ENCODE assay signal across 1 cellular context in genomic region chr1:109483658-109484518, GRCh38.
A peak's percentile ranks its signal among the peaks of the same experiment; 100 is the strongest.
TF ChIP-seq lines count a peak whose summit lies in the region.

Gene ATXN7L2 (plus strand): TSS chr1:109483905. CDS start chr1:109483954, 49 bp downstream.

TF ChIP-seq in K562, 482 proteins besides CTCF, POLR2A, EP300 and RAD21 (continued from another document and continues in another):
- TF ChIP-seq USF1 (CRISPR knock-in tag; IDR thresholded peaks at IDR 0.05): peak; percentile 70
- peak; percentile 64 for TF ChIP-seq ARHGAP35 (IDR thresholded peaks at IDR 0.05; ENCODE audit: partially characterized antibody)
- no peak for TF ChIP-seq HMBOX1 (IDR thresholded peaks at IDR 0.05)
- peak; percentile 78 for TF ChIP-seq ZBTB40 (IDR thresholded peaks at IDR 0.05)
- peak; percentile 35; the same call in 1 of the 2 replicates for TF ChIP-seq ZBTB40 (CRISPR knock-in tag; IDR thresholded peaks at IDR 0.05)
- TF ChIP-seq STAT6 (CRISPR knock-in tag; IDR thresholded peaks at IDR 0.05): no peak; the same call in 1 of the 2 replicates
- TF ChIP-seq ARID1B (IDR thresholded peaks at IDR 0.05): peak; percentile 76
- TF ChIP-seq IFI16 (CRISPR knock-in tag; IDR thresholded peaks at IDR 0.05): no peak
- TF ChIP-seq ZBTB5 (IDR thresholded peaks at IDR 0.05): peak; percentile 68; the same call in 1 of the 2 replicates
- no peak for TF ChIP-seq SRSF1 (IDR thresholded peaks at IDR 0.05; ENCODE audit: low read depth, low read length)
- no peak for TF ChIP-seq USF2 (CRISPR knock-in tag; IDR thresholded peaks at IDR 0.05)
- peak; percentile 76; the same call in 1 of the 2 replicates for TF ChIP-seq TRIM28 (IDR thresholded peaks at IDR 0.05)
- TF ChIP-seq POU5F1 (IDR thresholded peaks at IDR 0.05; ENCODE audit: borderline replicate concordance, low read depth, low read length, partially characterized antibody): no peak
- TF ChIP-seq HNRNPLL (IDR thresholded peaks at IDR 0.05; ENCODE audit: low read depth, low read length, poor library complexity, severe bottlenecking): peak; percentile 33
- TF ChIP-seq KAT8 (IDR thresholded peaks at IDR 0.05; ENCODE audit: low read depth): no peak
- TF ChIP-seq CBFA2T3 (IDR thresholded peaks at IDR 0.05): peak; percentile 22; the same call in 1 of the 2 replicates
- TF ChIP-seq EWSR1 (IDR thresholded peaks at IDR 0.05; ENCODE audit: borderline replicate concordance, low read depth, partially characterized antibody): no peak
- TF ChIP-seq SMARCB1 (IDR thresholded peaks at IDR 0.05; ENCODE audit: insufficient read length, low read depth): no peak
- no peak for TF ChIP-seq U2AF2 (optimal IDR thresholded peaks at IDR 0.05; ENCODE audit: low read depth, low read length)
- TF ChIP-seq, protein P1, sequence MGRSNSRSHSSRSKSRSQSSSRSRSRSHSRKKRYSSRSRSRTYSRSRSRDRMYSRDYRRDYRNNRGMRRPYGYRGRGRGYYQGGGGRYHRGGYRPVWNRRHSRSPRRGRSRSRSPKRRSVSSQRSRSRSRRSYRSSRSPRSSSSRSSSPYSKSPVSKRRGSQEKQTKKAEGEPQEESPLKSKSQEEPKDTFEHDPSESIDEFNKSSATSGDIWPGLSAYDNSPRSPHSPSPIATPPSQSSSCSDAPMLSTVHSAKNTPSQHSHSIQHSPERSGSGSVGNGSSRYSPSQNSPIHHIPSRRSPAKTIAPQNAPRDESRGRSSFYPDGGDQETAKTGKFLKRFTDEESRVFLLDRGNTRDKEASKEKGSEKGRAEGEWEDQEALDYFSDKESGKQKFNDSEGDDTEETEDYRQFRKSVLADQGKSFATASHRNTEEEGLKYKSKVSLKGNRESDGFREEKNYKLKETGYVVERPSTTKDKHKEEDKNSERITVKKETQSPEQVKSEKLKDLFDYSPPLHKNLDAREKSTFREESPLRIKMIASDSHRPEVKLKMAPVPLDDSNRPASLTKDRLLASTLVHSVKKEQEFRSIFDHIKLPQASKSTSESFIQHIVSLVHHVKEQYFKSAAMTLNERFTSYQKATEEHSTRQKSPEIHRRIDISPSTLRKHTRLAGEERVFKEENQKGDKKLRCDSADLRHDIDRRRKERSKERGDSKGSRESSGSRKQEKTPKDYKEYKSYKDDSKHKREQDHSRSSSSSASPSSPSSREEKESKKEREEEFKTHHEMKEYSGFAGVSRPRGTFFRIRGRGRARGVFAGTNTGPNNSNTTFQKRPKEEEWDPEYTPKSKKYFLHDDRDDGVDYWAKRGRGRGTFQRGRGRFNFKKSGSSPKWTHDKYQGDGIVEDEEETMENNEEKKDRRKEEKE (IDR thresholded peaks at IDR 0.05; ENCODE audit: borderline replicate concordance in 1 of 2, control insufficient read depth in 1 of 2, low read depth in 2 of 2, low read length in 1 of 2): peak in 1 of 2 experiments; percentile 79; a peak in 1 of 4 replicates
- TF ChIP-seq SMAD4 (CRISPR knock-in tag; conservative IDR thresholded peaks at IDR 0.05): peak; percentile 95
- TF ChIP-seq MIER1 (IDR thresholded peaks at IDR 0.05; ENCODE audit: low read depth): peak; percentile 81
- TF ChIP-seq ESRRB (CRISPR knock-in tag; IDR thresholded peaks at IDR 0.05; ENCODE audit: borderline replicate concordance): no peak
- TF ChIP-seq SMAD2 (IDR thresholded peaks at IDR 0.05; ENCODE audit: low read depth, low read length): no peak
- TF ChIP-seq ZNF280A (IDR thresholded peaks at IDR 0.05; ENCODE audit: low read depth, partially characterized antibody): peak; percentile 26
- TF ChIP-seq CCNT2 (IDR thresholded peaks at IDR 0.05; ENCODE audit: borderline replicate concordance, extremely low read depth, insufficient read length, low read depth, low read length): peak; percentile 92
- TF ChIP-seq CAMTA2 (CRISPR knock-in tag; conservative IDR thresholded peaks at IDR 0.05): 0 out of 2 replicates have a peak, but pooled peaks have one; percentile 54
- no peak for TF ChIP-seq CEBPB (tag; IDR thresholded peaks at IDR 0.05)
- TF ChIP-seq ZNF668 (CRISPR knock-in tag; IDR thresholded peaks at IDR 0.05): no peak; the same call in 1 of the 2 replicates
- no peak; the same call in 1 of the 2 replicates for TF ChIP-seq EHMT2 (IDR thresholded peaks at IDR 0.05)
- TF ChIP-seq ELF2 (CRISPR knock-in tag; IDR thresholded peaks at IDR 0.05): no peak; the same call in 1 of the 2 replicates
- no peak for TF ChIP-seq E4F1 (CRISPR knock-in tag; IDR thresholded peaks at IDR 0.05; ENCODE audit: borderline replicate concordance)
